Comparison of ENCODE assay signal across 18 cellular contexts in genomic region chr1:185343306-185343705, GRCh38. TPM values are rescaled to one million over a fixed set of nuclear protein-coding genes. Genes with fewer than 3 reads are reported as not detected.
DNase-seq lines count a peak whose midpoint lies in the region; ATAC-seq lines count a peak whose summit lies in the region.
"Had no signal": no experiment of that assay in that cellular context is flagged by ENCODE, and none has a peak within 500 bp of the region (broad histone marks: within the 10 kb centered on the region; RNA-seq: fewer than 3 reads in every experiment).

No MANE protein-coding gene starts in this region.

- no peak overlapping the region for H2BK12ac ChIP-seq in trophoblast cell (ENCODE audit: low read length)
- no peak overlapping the region for H2BK12ac ChIP-seq in neuronal stem cell (ENCODE audit: low read length)

- no peaks in the 10 kb centered on the region for H3K79me2 ChIP-seq in trophoblast cell (ENCODE audit: control insufficient read depth, insufficient read depth, low read length, poor library complexity)

- DNase-seq in SK-MEL-5 (ENCODE audit: low read depth, low spot score) (peak; percentile 93), foreskin melanocyte (peak; percentile 93), trophoblast cell (no peak), HPDE6-E6E7 (ENCODE audit: extremely low spot score) (no peak), NOMO-1 treated with dmso at 0.1 percent for 144 hours (lab: John Stamatoyannopoulos, UW; ENCODE audit: unreplicated experiment) (no peak), neuronal stem cell (ENCODE audit: low spot score) (no peak)
- DNase-seq: Calu3; CD4-positive, alpha-beta T cell; GOT3; KG1; NCI-H1417 treated with DMSO at 0.1 percent for 48 hours; NCI-H1930; NCI-H446; NCI-H69; OCI-M1 had no signal

- in situ Hi-C loops in SK-MEL-5 (cut with HindIII; ENCODE audit: low pct_unique_long_range_greater_than_20kb, low sequenced_read_pairs) = no loop called here

- H3K4me2 ChIP-seq in trophoblast cell (ENCODE audit: low read length) (no peak overlapping the region), neuronal stem cell (ENCODE audit: insufficient read depth, low read length, poor library complexity, severe bottlenecking) (no peak overlapping the region)

- H2BK120ac ChIP-seq in trophoblast cell (ENCODE audit: insufficient read depth, low read length, poor library complexity) (no peak overlapping the region), neuronal stem cell (ENCODE audit: low read depth, low read length) (no peak overlapping the region)

- H3K18ac ChIP-seq in trophoblast cell (ENCODE audit: low read length) (no peak overlapping the region), neuronal stem cell (ENCODE audit: low read length) (no peak overlapping the region)

- no peaks in the 10 kb centered on the region for H3K9me3 ChIP-seq in trophoblast cell (ENCODE audit: insufficient read depth, low read depth, low read length)
- no peaks in the 10 kb centered on the region for H3K9me3 ChIP-seq in neuronal stem cell (replicated peaks in 1 of 2; ENCODE audit: control insufficient read depth in 2 of 2, insufficient read depth in 1 of 2, low read depth in 1 of 2, low read length in 2 of 2)
- H3K9me3 ChIP-seq: SJSA1 had no signal

- H3K4me1 ChIP-seq in trophoblast cell (ENCODE audit: control insufficient read depth in 1 of 2, insufficient read depth in 2 of 2, low read length in 2 of 2) (peaks cover 3 to 6% of the 10 kb centered on the region in 2 experiments), neuronal stem cell (ENCODE audit: control insufficient read depth in 2 of 2, insufficient read depth in 1 of 2, low read depth in 1 of 2, low read length in 2 of 2) (no peaks in the 10 kb centered on the region)

- H3K27me3 ChIP-seq in trophoblast cell (ENCODE audit: insufficient read depth, low read length) = no peaks in the 10 kb centered on the region
- H3K27me3 ChIP-seq in neuronal stem cell (ENCODE audit: control insufficient read depth in 3 of 3, insufficient read depth in 3 of 3, low read depth in 1 of 3, low read length in 3 of 3) = no peaks in the 10 kb centered on the region
- H3K27me3 ChIP-seq: SJSA1 had no signal

- no CpG with 5 or more reads among the region's 5 CpGs for WGBS in trophoblast cell (ENCODE audit: extremely low coverage, insufficient coverage, insufficient read length)
- no CpG with 5 or more reads among the region's 5 CpGs for WGBS in neuronal stem cell (ENCODE audit: extremely low coverage in 2 of 2, insufficient read length in 2 of 2, insufficient replicate concordance in 1 of 2), 2 donors

- H4K91ac ChIP-seq in trophoblast cell (ENCODE audit: low read depth, low read length) (no peak overlapping the region), neuronal stem cell (ENCODE audit: low read depth, low read length, poor library complexity) (no peak overlapping the region)

- no peak overlapping the region for H3K4ac ChIP-seq in trophoblast cell (ENCODE audit: low read depth, low read length)
- H3K4ac ChIP-seq in neuronal stem cell (ENCODE audit: low read length) = no peak overlapping the region

- H3K23ac ChIP-seq in trophoblast cell (ENCODE audit: low read length) = no peak overlapping the region
- no peak overlapping the region for H3K23ac ChIP-seq in neuronal stem cell (ENCODE audit: low read depth, low read length, poor library complexity)

- H3K14ac ChIP-seq in trophoblast cell (ENCODE audit: low read length) (no peak overlapping the region), neuronal stem cell (ENCODE audit: low read length) (no peak overlapping the region)

- H4K12ac ChIP-seq in trophoblast cell (ENCODE audit: low read depth, low read length) = no peak overlapping the region

- no peak overlapping the region for H2AFZ ChIP-seq in trophoblast cell (ENCODE audit: insufficient read depth, low read length, poor library complexity)
- H2AFZ ChIP-seq in neuronal stem cell (ENCODE audit: low read length) = no peak overlapping the region

- H3K4me3 ChIP-seq in trophoblast cell (ENCODE audit: low read depth, low read length) = no peak overlapping the region
- H3K4me3 ChIP-seq in neuronal stem cell (ENCODE audit: low read length in 2 of 2) = no peak overlapping the region
- H3K4me3 ChIP-seq: GM12878, SJSA1 had no signal

- no peaks in the 10 kb centered on the region for H3K36me3 ChIP-seq in trophoblast cell (ENCODE audit: control insufficient read depth in 1 of 2, insufficient read depth in 2 of 2, low read length in 2 of 2)
- H3K36me3 ChIP-seq in neuronal stem cell (replicated peaks in 1 of 2; ENCODE audit: control insufficient read depth in 2 of 2, insufficient read depth in 2 of 2, low read length in 2 of 2) = no peaks in the 10 kb centered on the region
- H3K36me3 ChIP-seq: SJSA1 had no signal

- H3K79me1 ChIP-seq in trophoblast cell (ENCODE audit: low read length) (peaks cover 4% of the 10 kb centered on the region), neuronal stem cell (ENCODE audit: low read depth, low read length) (no peaks in the 10 kb centered on the region)

- H4K8ac ChIP-seq in trophoblast cell (ENCODE audit: low read depth, low read length) (no peak overlapping the region), neuronal stem cell (ENCODE audit: low read depth, low read length) (no peak overlapping the region)

- H2BK15ac ChIP-seq in neuronal stem cell (ENCODE audit: low read length) = no peak overlapping the region

- no peak for ATAC-seq in GM19328 (IDR thresholded peaks at IDR 0.05; ENCODE audit: unreplicated experiment)
- ATAC-seq: GM12878 had no signal

- H2AK5ac ChIP-seq in trophoblast cell (ENCODE audit: low read length) (peak overlapping the region; percentile 80), neuronal stem cell (ENCODE audit: low read depth, low read length) (no peak overlapping the region)

- no peak overlapping the region for H3K9ac ChIP-seq in trophoblast cell (ENCODE audit: low read length)
- no peak overlapping the region for H3K9ac ChIP-seq in neuronal stem cell (ENCODE audit: low read depth, low read length, poor library complexity)

- H3K27ac ChIP-seq in trophoblast cell (ENCODE audit: low read depth, low read length) (no peak overlapping the region), neuronal stem cell (replicated peaks; ENCODE audit: low read length) (no peak overlapping the region)
- H3K27ac ChIP-seq: SJSA1 had no signal

- no peak overlapping the region for H2BK5ac ChIP-seq in trophoblast cell (ENCODE audit: low read depth, low read length, poor library complexity)
- no peak overlapping the region for H2BK5ac ChIP-seq in neuronal stem cell (ENCODE audit: low read length)

RNA-seq across cellular contexts. Expression of gene IVNS1ABP, which starts 26.3 kb away (rescaled TPM):
- total RNA-seq in SK-MEL-5 (2014; rRNA removed; shearing (Covaris generic)) = 234 and 239 TPM in 2 replicates
- 143 and 176 TPM in 2 replicates for polyA plus RNA-seq in SK-MEL-5 (2015; cell fraction: cytosol; rRNA removed)
- polyA plus RNA-seq in SK-MEL-5 (2015; cell fraction: nucleus; rRNA removed) = 1,268 and 1,425 TPM in 2 replicates
- polyA plus RNA-seq in trophoblast cell (2013) = 195 and 204 TPM in 2 replicates
- polyA plus RNA-seq in neuronal stem cell (2013, experiment 1 of 2) = 74.7 TPM
- polyA plus RNA-seq in neuronal stem cell (2013, experiment 2 of 2) = 73.7 TPM

Comparison
In these comparisons a context has a peak if more than half of its experiments do, and no peak if none do; other contexts are left out.
1. DNase-seq: peak in SK-MEL-5 (single experiment) and foreskin melanocyte (single experiment); none in trophoblast cell (0 of 2), HPDE6-E6E7 (single experiment), NOMO-1 treated with dmso at 0.1 percent for 144 hours (single experiment) and neuronal stem cell (single experiment).